Comparison of ENCODE assay signal across 1 cellular context in genomic region chr15:69275104-69275670, GRCh38.
TF ChIP-seq lines count a peak whose summit lies in the region.

No MANE protein-coding gene starts in this region.

TF ChIP-seq in WTC11, 78 proteins besides CTCF, POLR2A, EP300 and RAD21 (continued from another document):
- no peak for TF ChIP-seq ERG (CRISPR knock-in tag; IDR thresholded peaks at IDR 0.05)
- TF ChIP-seq SP1 (CRISPR knock-in tag; conservative IDR thresholded peaks at IDR 0.05): no peak
- TF ChIP-seq IRF2 (CRISPR knock-in tag; IDR thresholded peaks at IDR 0.05; ENCODE audit: borderline replicate concordance, low read depth): no peak
- TF ChIP-seq ZNF281 (CRISPR knock-in tag; IDR thresholded peaks at IDR 0.05): no peak
- no peak for TF ChIP-seq ZNF121 (CRISPR knock-in tag; IDR thresholded peaks at IDR 0.05)
- no peak for TF ChIP-seq TCF7 (CRISPR knock-in tag; IDR thresholded peaks at IDR 0.05; ENCODE audit: low read depth)
- no peak for TF ChIP-seq ZNF425 (CRISPR knock-in tag; conservative IDR thresholded peaks at IDR 0.05)
- no peak for TF ChIP-seq JAZF1 (CRISPR knock-in tag; IDR thresholded peaks at IDR 0.05)
